ENCODE assay signal across 12 cellular contexts in genomic region chr14:28767239-28767850, GRCh38. TPM values are rescaled to one million over a fixed set of nuclear protein-coding genes. Genes with fewer than 3 reads are reported as not detected.
DNase-seq lines count a peak whose midpoint lies in the region; ATAC-seq and TF ChIP-seq lines count a peak whose summit lies in the region.
"Had no signal": no experiment of that assay in that cellular context is flagged by ENCODE, and none has a peak within 500 bp of the region (broad histone marks: within the 10 kb centered on the region; RNA-seq: fewer than 3 reads in every experiment).

No MANE protein-coding gene starts in this region.

- H3K23ac ChIP-seq in mesenchymal stem cell (ENCODE audit: low read length in 2 of 2), result no peak overlapping the region

- POLR2A ChIA-PET in AG04449 (lab: Yijun Ruan, JAX), result no interaction called here

- H2BK5ac ChIP-seq in mesenchymal stem cell (ENCODE audit: low read depth, low read length, poor library complexity, severe bottlenecking), result no peak overlapping the region

- H3K4ac ChIP-seq in mesenchymal stem cell (ENCODE audit: low read depth in 1 of 2, low read length in 2 of 2), result no peak overlapping the region

- peaks cover 17% of the 10 kb centered on the region for H3K4me1 ChIP-seq in mesenchymal stem cell (ENCODE audit: control insufficient read depth, insufficient read depth, low read depth, low read length)

- no peak overlapping the region for H3K18ac ChIP-seq in mesenchymal stem cell (ENCODE audit: low read depth in 1 of 2, low read length in 2 of 2)

- no peak overlapping the region for H2BK12ac ChIP-seq in mesenchymal stem cell (ENCODE audit: low read length in 2 of 2)

- WGBS in mesenchymal stem cell, result 0% methylated on average over 17 of the region's 76 CpGs

- H3K4me2 ChIP-seq in mesenchymal stem cell (ENCODE audit: low read length, poor library complexity, severe bottlenecking), result peak overlapping the region; percentile 56

- H3K9ac ChIP-seq in mesenchymal stem cell (ENCODE audit: low read length), result no peak overlapping the region

- H4K91ac ChIP-seq in mesenchymal stem cell (ENCODE audit: low read length), result no peak overlapping the region

- no peak for ATAC-seq in HG03460 (IDR thresholded peaks at IDR 0.05; ENCODE audit: unreplicated experiment)
- no peak for ATAC-seq in GM21825 (IDR thresholded peaks at IDR 0.05; ENCODE audit: unreplicated experiment)
- ATAC-seq: stimulated activated memory B cell treated with anti-CD40 and anti-IgM and Interleukin-4, amounts not matched to agents 10 μg/mL and 1 μg/mL and 100 μg/mL, for 72 hours had no signal

- no peak for TF ChIP-seq CTCF in AG04449 (IDR thresholded peaks at IDR 0.05; ENCODE audit: insufficient read depth, low read length, missing control alignments)

- H3K9me3 ChIP-seq in mesenchymal stem cell (ENCODE audit: control insufficient read depth, low read length), result no peaks in the 10 kb centered on the region

- H2AFZ ChIP-seq in mesenchymal stem cell (ENCODE audit: low read depth, low read length), result no peak overlapping the region

- CTCF ChIA-PET in AG04449 (lab: Yijun Ruan, JAX), result no interaction called here

- H3K36me3 ChIP-seq in mesenchymal stem cell (ENCODE audit: control insufficient read depth in 1 of 2, insufficient read depth in 2 of 2, low read depth in 1 of 2, low read length in 2 of 2), result peaks cover 0 to 4% of the 10 kb centered on the region in 2 experiments
- H3K36me3 ChIP-seq: neutrophil had no signal

- peaks cover 57 to 86% of the 10 kb centered on the region in 2 experiments for H3K27me3 ChIP-seq in mesenchymal stem cell (ENCODE audit: control insufficient read depth in 1 of 2, insufficient read depth in 1 of 2, low read length in 2 of 2)

- no peak overlapping the region for H3K14ac ChIP-seq in mesenchymal stem cell (ENCODE audit: low read length in 2 of 2)

- H3K4me3 ChIP-seq in AG04449 (ENCODE audit: low read depth, low read length) (peak overlapping the region; percentile 27; the same call in 1 of the 2 replicates), mesenchymal stem cell (ENCODE audit: insufficient read depth in 1 of 2, low read depth in 1 of 2, low read length in 2 of 2) (no peak overlapping the region)

- H4K8ac ChIP-seq in mesenchymal stem cell (ENCODE audit: low read length), result no peak overlapping the region

- H2AK5ac ChIP-seq in mesenchymal stem cell (ENCODE audit: low read length, severe bottlenecking), result no peak overlapping the region

- no peaks in the 10 kb centered on the region for H3K79me1 ChIP-seq in mesenchymal stem cell (replicated peaks; ENCODE audit: low read length, poor library complexity, severe bottlenecking)

- H2BK15ac ChIP-seq in mesenchymal stem cell (ENCODE audit: low read depth, poor library complexity, severe bottlenecking), result no peak overlapping the region

- DNase-seq in AG04449 (ENCODE audit: low read depth, low spot score), result no peak
- DNase-seq in COR-L47 (lab: John Stamatoyannopoulos, UW), result peak; percentile 34
- DNase-seq in mesenchymal stem cell, result no peak
- no peak for DNase-seq in NCI-H2171 treated with DMSO at 0.1 percent for 48 hours (lab: John Stamatoyannopoulos, UW)
- no peak for DNase-seq in DMS 273 (lab: John Stamatoyannopoulos, UW; ENCODE audit: unreplicated experiment)
- DNase-seq: GOT3 had no signal

- peak overlapping the region; percentile 94 for H3K27ac ChIP-seq in angular gyrus (ENCODE audit: low read depth, low read length)
- H3K27ac ChIP-seq in mesenchymal stem cell (ENCODE audit: low read length, poor library complexity, severe bottlenecking), result no peak overlapping the region
- H3K27ac ChIP-seq: neutrophil had no signal

- H2BK120ac ChIP-seq in mesenchymal stem cell (ENCODE audit: low read depth, low read length), result no peak overlapping the region

RNA-seq across cellular contexts. Expression of gene FOXG1, which starts 0.8 kb away (rescaled TPM):
- polyA plus RNA-seq in mesenchymal stem cell (2013, experiment 1 of 2), result not detected
- polyA plus RNA-seq in mesenchymal stem cell (2013, experiment 2 of 2), result not detected
- polyA plus RNA-seq: fibroblast of lung had no signal
